Comparison of ENCODE assay signal across 2 cellular contexts in the genomic region with DNA sequence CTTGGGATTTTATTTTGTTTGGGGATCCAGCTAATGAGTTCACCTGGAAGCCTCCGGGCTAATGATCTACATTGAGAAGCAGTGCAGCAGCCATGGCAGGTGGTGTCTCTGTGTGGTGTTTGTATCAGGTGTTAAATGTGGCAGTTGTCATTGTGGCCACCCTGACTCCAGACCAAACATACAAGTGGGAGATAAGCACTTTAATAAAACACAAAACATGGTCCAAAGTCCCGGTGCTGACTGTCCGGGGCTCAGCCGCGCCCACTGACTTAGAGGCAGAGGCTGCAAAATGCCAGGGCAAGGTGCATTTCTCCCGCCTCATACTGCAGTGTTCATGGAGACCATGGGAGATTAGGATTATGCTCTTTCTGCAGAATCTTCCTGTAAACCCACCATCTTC. TPM values are rescaled to one million over a fixed set of nuclear protein-coding genes. Genes with fewer than 3 reads are reported as not detected.
"Had no signal": no experiment of that assay in that cellular context is flagged by ENCODE, and none has a peak within 500 bp of the region (broad histone marks: within the 10 kb centered on the region; RNA-seq: fewer than 3 reads in every experiment).

No MANE protein-coding gene starts in this region.

RNA-seq across cellular contexts. Expression of a gene that starts 23.6 kb away (rescaled TPM):
- total RNA-seq: G401, GM12878 had no signal
- polyA plus RNA-seq: GM12878 had no signal

RNA-seq across cellular contexts. Expression of a gene that starts 58.5 kb away (rescaled TPM):
- total RNA-seq: G401 had no signal
